In genomic region chr3:29757054-29757777, GRCh38 we compare ENCODE assay signal across 15 cellular contexts.
A peak's percentile ranks its signal among the peaks of the same experiment; 100 is the strongest.
DNase-seq lines count a peak whose midpoint lies in the region; ATAC-seq and TF ChIP-seq lines count a peak whose summit lies in the region.
"Had no signal": no experiment of that assay in that cellular context is flagged by ENCODE, and none has a peak within 500 bp of the region (broad histone marks: within the 10 kb centered on the region; RNA-seq: fewer than 3 reads in every experiment).

No MANE protein-coding gene starts in this region.

- H3K27me3 Mint-ChIP-seq in natural killer cell (ENCODE audit: low read depth in 2 of 2), result no peaks in the 10 kb centered on the region
- H3K27me3 Mint-ChIP-seq: CD4-positive, alpha-beta memory T cell had no signal

- CTCF ChIA-PET in HEK293 (lab: Yijun Ruan, JAX), result no interaction called here

- 70% methylated on average over 1 of the region's 1 CpG for WGBS in esophagus muscularis mucosa

- H3K9me3 ChIP-seq in HEK293 (ENCODE audit: control insufficient read depth, insufficient read depth, low read depth, low read length), result no peaks in the 10 kb centered on the region
- H3K9me3 ChIP-seq in esophagus muscularis mucosa, result no peaks in the 10 kb centered on the region
- H3K9me3 ChIP-seq: MG63 had no signal

- no peak overlapping the region for H3K4me3 Mint-ChIP-seq in natural killer cell
- H3K4me3 Mint-ChIP-seq: activated naive CD8-positive, alpha-beta T cell treated with anti-CD3 and anti-CD28 coated beads, Interleukin-2, amount 10 ng/mL, durations not matched to agents 7 days and 5 days; CD4-positive, alpha-beta memory T cell; T-helper 1 cell treated with Interleukin-12 subunit alpha and Interleukin-12 subunit beta and Interleukin-4 antibody, amounts not matched to agents 30 μg/mL and 1 μg/mL, for 36 hours had no signal

- intact Hi-C loops in esophagus muscularis mucosa (cut with DNase I), result loop anchor here (5.0 kb wide), 2 partner anchors 230 to 475 kb away; partner anchors contain the start of gene RBMS3
- intact Hi-C loops in natural killer cell (cut with micrococcal nuclease), result no loop called here

- H3K4me1 ChIP-seq in HEK293 (ENCODE audit: control insufficient read depth, insufficient read depth, low read length), result peaks cover 17% of the 10 kb centered on the region
- peaks cover 35 to 57% (median 50%) of the 10 kb centered on the region in 4 donors for H3K4me1 ChIP-seq in esophagus muscularis mucosa

- H3K4me3 ChIP-seq in HEK293 (ENCODE audit: low read depth, low read length) (no peak overlapping the region), esophagus muscularis mucosa (no peak overlapping the region)
- H3K4me3 ChIP-seq: MG63 had no signal

- TF ChIP-seq CTCF in HEK293 (tag by site-specific recombination; IDR thresholded peaks at IDR 0.05) (no peak), esophagus muscularis mucosa (IDR thresholded peaks at IDR 0.05) (no peak), natural killer cell (IDR thresholded peaks at IDR 0.05) (no peak)

- H3K27ac Mint-ChIP-seq in natural killer cell, result no peak overlapping the region
- H3K27ac Mint-ChIP-seq: activated naive CD8-positive, alpha-beta T cell treated with anti-CD3 and anti-CD28 coated beads, Interleukin-2, amount 10 ng/mL, durations not matched to agents 7 days and 5 days; CD4-positive, alpha-beta memory T cell; T-helper 1 cell treated with Interleukin-12 subunit alpha and Interleukin-12 subunit beta and Interleukin-4 antibody, amounts not matched to agents 30 μg/mL and 1 μg/mL, for 36 hours had no signal

- TF ChIP-seq EP300 in esophagus muscularis mucosa (IDR thresholded peaks at IDR 0.05), result no peak

- no peaks in the 10 kb centered on the region for H3K36me3 ChIP-seq in HEK293 (ENCODE audit: control insufficient read depth in 2 of 2, insufficient read depth in 1 of 2, low read length in 2 of 2)
- no peaks in the 10 kb centered on the region for H3K36me3 ChIP-seq in esophagus muscularis mucosa
- H3K36me3 ChIP-seq: MG63 had no signal

- H3K36me3 Mint-ChIP-seq in natural killer cell, result no peaks in the 10 kb centered on the region
- H3K36me3 Mint-ChIP-seq: activated naive CD8-positive, alpha-beta T cell treated with anti-CD3 and anti-CD28 coated beads, Interleukin-2, amount 10 ng/mL, durations not matched to agents 7 days and 5 days; CD4-positive, alpha-beta memory T cell had no signal

- H3K27ac ChIP-seq in HEK293 (ENCODE audit: extremely low read depth, low read depth, low read length) (no peak overlapping the region), esophagus muscularis mucosa (replicated peaks in 1 of 4) (peak overlapping the region in 3 of 4 donors; percentile 64 to 78 (median 76))

- H3K9me3 Mint-ChIP-seq in natural killer cell, result peaks cover 3 to 4% of the 10 kb centered on the region in 2 donors
- H3K9me3 Mint-ChIP-seq: activated naive CD8-positive, alpha-beta T cell treated with anti-CD3 and anti-CD28 coated beads, Interleukin-2, amount 10 ng/mL, durations not matched to agents 7 days and 5 days; T-helper 1 cell treated with Interleukin-12 subunit alpha and Interleukin-12 subunit beta and Interleukin-4 antibody, amounts not matched to agents 30 μg/mL and 1 μg/mL, for 36 hours had no signal

- no peaks in the 10 kb centered on the region for H3K4me1 Mint-ChIP-seq in natural killer cell
- H3K4me1 Mint-ChIP-seq: activated naive CD8-positive, alpha-beta T cell treated with anti-CD3 and anti-CD28 coated beads, Interleukin-2, amount 10 ng/mL, durations not matched to agents 7 days and 5 days; CD4-positive, alpha-beta memory T cell had no signal

- ATAC-seq in natural killer cell, result no peak
- no peak for ATAC-seq in stimulated activated naive CD8-positive, alpha-beta T cell treated with anti-CD3 and anti-CD28 coated beads, Interleukin-15, Interleukin-2, amounts not matched to agents 100 U/mL and 50 U/mL, for 24 hours

- POLR2A ChIA-PET in HEK293 (lab: Yijun Ruan, JAX), result no interaction called here

- no peak for TF ChIP-seq POLR2A in esophagus muscularis mucosa (IDR thresholded peaks at IDR 0.05; ENCODE audit: low read depth)

- in situ Hi-C loops in ACHN (cut with HindIII; ENCODE audit: low pct_ligation_motif_present, low pct_unique_long_range_greater_than_20kb, low sequenced_read_pairs), result no loop called here

- DNase-seq in RPMI8226 (peak; percentile 12), esophagus muscularis mucosa (ENCODE audit: extremely low spot score) (no peak), renal cortical epithelial cell (ENCODE audit: low read depth) (peak; percentile 65), natural killer cell (no peak), ACHN (no peak)
- no peak for DNase-seq in stimulated activated CD4-positive, alpha-beta T cell treated with anti-CD3 and anti-CD28 coated beads, Interleukin-15, amount 100 ng/mL, for 24 hours
- no peak for DNase-seq in stimulated activated naive CD8-positive, alpha-beta T cell treated with anti-CD3 and anti-CD28 coated beads, Interleukin-15, Interleukin-2, amounts not matched to agents 100 U/mL and 50 U/mL, for 24 hours
- DNase-seq: activated CD8-positive, alpha-beta memory T cell treated with anti-CD3 and anti-CD28 coated beads for 24 hours; activated naive CD8-positive, alpha-beta T cell treated with anti-CD3 and anti-CD28 coated beads, Interleukin-2, amount 10 ng/mL, durations not matched to agents 7 days and 5 days; CD4-positive, alpha-beta memory T cell; erythroblast; MG63; NCI-H526 had no signal

- H3K27me3 ChIP-seq in esophagus muscularis mucosa, result no peaks in the 10 kb centered on the region
- H3K27me3 ChIP-seq: MG63 had no signal

TF ChIP-seq in HEK293, 187 proteins besides CTCF, POLR2A, EP300 and RAD21:
- no peak for TF ChIP-seq ZNF416 (tag by site-specific recombination; IDR thresholded peaks at IDR 0.05)
- peak; percentile 58 for TF ChIP-seq PRDM6 (tag by site-specific recombination; IDR thresholded peaks at IDR 0.05)
- peak; percentile 43; the same call in 1 of the 2 replicates for TF ChIP-seq ZNF692 (tag by site-specific recombination; IDR thresholded peaks at IDR 0.05)
TF ChIP-seq in HEK293: peak in this region for 2.

Comparison
In these comparisons a context has a peak if more than half of its experiments do, and no peak if none do; other contexts are left out.
1. DNase-seq: peak in RPMI8226 (single experiment) and renal cortical epithelial cell (single experiment); none in esophagus muscularis mucosa (single experiment), stimulated activated CD4-positive, alpha-beta T cell treated with anti-CD3 and anti-CD28 coated beads, Interleukin-15, amount 100 ng/mL, for 24 hours (single experiment), natural killer cell (single experiment), stimulated activated naive CD8-positive, alpha-beta T cell treated with anti-CD3 and anti-CD28 coated beads, Interleukin-15, Interleukin-2, amounts not matched to agents 100 U/mL and 50 U/mL, for 24 hours (single experiment) and ACHN (single experiment).